In the genomic region with DNA sequence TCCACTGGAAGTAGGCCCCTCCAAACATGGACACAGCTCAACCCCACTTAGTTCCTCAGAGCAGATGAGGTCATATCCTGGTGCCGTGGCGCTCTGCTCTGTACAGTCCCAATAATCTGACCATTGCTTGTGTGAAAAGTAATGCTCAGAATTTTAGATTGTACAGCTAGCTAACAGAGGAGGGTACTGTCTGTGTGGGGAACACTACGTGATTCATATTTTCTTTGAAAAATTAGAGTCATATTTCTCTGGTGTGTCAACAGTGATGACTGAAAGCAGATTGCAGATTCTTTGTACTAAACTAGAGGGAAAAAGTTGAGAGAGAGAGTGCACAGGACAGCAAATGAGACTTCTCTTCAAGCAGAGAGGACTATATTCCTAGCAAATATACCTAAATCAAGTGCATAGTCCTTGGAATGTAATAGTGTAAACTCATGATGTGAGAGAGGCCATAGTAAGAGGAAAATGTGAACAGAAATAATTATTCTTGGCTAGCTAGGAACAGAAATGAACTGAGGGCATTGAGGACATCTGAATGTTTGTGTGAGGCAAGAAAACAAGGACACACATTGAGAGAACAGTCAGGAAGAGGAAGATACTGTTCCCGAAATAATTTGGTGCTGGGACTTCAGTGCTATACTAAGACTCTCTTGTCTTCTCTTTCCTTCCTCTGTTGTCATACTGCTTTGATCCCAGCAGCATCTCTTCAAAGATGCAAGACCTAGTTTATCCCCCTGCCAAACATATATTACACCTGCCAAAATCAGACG, we compare ENCODE assay signal across 13 cellular contexts.
A peak's percentile ranks its signal among the peaks of the same experiment; 100 is the strongest.
DNase-seq lines count a peak whose midpoint lies in the region; ATAC-seq and TF ChIP-seq lines count a peak whose summit lies in the region.
"Had no signal": no experiment of that assay in that cellular context is flagged by ENCODE, and none has a peak within 500 bp of the region (broad histone marks: within the 10 kb centered on the region; RNA-seq: fewer than 3 reads in every experiment).

No MANE protein-coding gene starts in this region.

- H2AFZ ChIP-seq in PC-3 (ENCODE audit: low read length), result peak overlapping the region; percentile 48

- 40% methylated on average over 5 of the region's 5 CpGs for WGBS in esophagus muscularis mucosa

- no peaks in the 10 kb centered on the region for H3K9me3 Mint-ChIP-seq in activated naive CD4-positive, alpha-beta T cell treated with anti-CD3 and anti-CD28 coated beads for 36 hours

- CTCF ChIA-PET in PC-3 (lab: Charles Lee), result no interaction called here
- CTCF ChIA-PET in activated naive CD4-positive, alpha-beta T cell treated with anti-CD3 and anti-CD28 coated beads for 36 hours (lab: Charles Lee), result no interaction called here

- peak; percentile 99 for ATAC-seq in PC-3
- ATAC-seq in HG03571 (IDR thresholded peaks at IDR 0.05; ENCODE audit: unreplicated experiment), result no peak

- peak overlapping the region; percentile 61 for H3K4me2 ChIP-seq in PC-3 (ENCODE audit: low read length)

- H3K36me3 Mint-ChIP-seq in activated naive CD4-positive, alpha-beta T cell treated with anti-CD3 and anti-CD28 coated beads for 36 hours (ENCODE audit: low read depth), result no peaks in the 10 kb centered on the region

- H3K79me2 ChIP-seq in PC-3 (ENCODE audit: low read length), result no peaks in the 10 kb centered on the region

- TF ChIP-seq EP300 in esophagus muscularis mucosa (IDR thresholded peaks at IDR 0.05), result no peak

- POLR2A ChIA-PET in PC-3 (lab: Charles Lee; ENCODE audit: unreplicated experiment), result interaction anchor here (0.5 kb wide), 2 partner anchors 174 to 482 kb away, joined by 3 to 4 read pairs; no protein-coding TSS in a partner anchor

- H3K4me1 Mint-ChIP-seq in activated naive CD4-positive, alpha-beta T cell treated with anti-CD3 and anti-CD28 coated beads for 36 hours (ENCODE audit: low read depth), result no peaks in the 10 kb centered on the region

- peaks cover 42% of the 10 kb centered on the region for H3K4me1 ChIP-seq in PC-3 (ENCODE audit: insufficient read depth, low read length)
- H3K4me1 ChIP-seq in esophagus muscularis mucosa, result peaks cover 5 to 35% (median 32%) of the 10 kb centered on the region in 4 donors

- H3F3A ChIP-seq in PC-3 (ENCODE audit: low read length, unreplicated experiment), result peaks cover 5% of the 10 kb centered on the region

- H3K27ac ChIP-seq in PC-3 (ENCODE audit: low read length) (peak overlapping the region; percentile 83), esophagus muscularis mucosa (replicated peaks in 1 of 4) (peak overlapping the region; percentile 50 to 74 (median 57))

- TSS peak; percentile 75 for BruUV-seq in PC-3 (replicated peaks; lab: Mats Ljungman, UMichigan)

- H3K9ac ChIP-seq in PC-3 (ENCODE audit: low read length), result peak overlapping the region; percentile 13

- no peak for TF ChIP-seq CTCF in PC-3 (conservative IDR thresholded peaks at IDR 0.05; ENCODE audit: low read depth, low read length)
- TF ChIP-seq CTCF in esophagus muscularis mucosa (IDR thresholded peaks at IDR 0.05), result no peak

- no peaks in the 10 kb centered on the region for H3K9me2 ChIP-seq in PC-3 (replicated peaks; ENCODE audit: low read length)

- H3K4me3 Mint-ChIP-seq in activated naive CD4-positive, alpha-beta T cell treated with anti-CD3 and anti-CD28 coated beads for 36 hours, result no peak overlapping the region

- intact Hi-C loops in PC-3 (cut with micrococcal nuclease), result loop anchor here (1.0 to 2.0 kb wide), 2 partner anchors 23 to 398 kb away; no protein-coding TSS in a partner anchor
- intact Hi-C loops in esophagus muscularis mucosa (cut with DNase I), result no loop called here
- intact Hi-C loops in activated naive CD4-positive, alpha-beta T cell treated with anti-CD3 and anti-CD28 coated beads for 36 hours (cut with micrococcal nuclease), result no loop called here

- 0 out of 2 replicates have a peak overlapping the region, but pooled peaks have one; percentile 7 for H3K4me3 ChIP-seq in PC-3 (ENCODE audit: low read length)
- H3K4me3 ChIP-seq in esophagus muscularis mucosa, result no peak overlapping the region

- H3K27ac Mint-ChIP-seq in activated naive CD4-positive, alpha-beta T cell treated with anti-CD3 and anti-CD28 coated beads for 36 hours, result no peak overlapping the region

- no peaks in the 10 kb centered on the region for H3K27me3 ChIP-seq in PC-3 (ENCODE audit: low read length)
- no peaks in the 10 kb centered on the region for H3K27me3 ChIP-seq in esophagus muscularis mucosa

- TF ChIP-seq POLR2A in esophagus muscularis mucosa (IDR thresholded peaks at IDR 0.05; ENCODE audit: low read depth), result no peak

- H3K9me3 ChIP-seq in PC-3 (ENCODE audit: low read length) (no peaks in the 10 kb centered on the region), esophagus muscularis mucosa (no peaks in the 10 kb centered on the region)

- no peaks in the 10 kb centered on the region for H3K27me3 Mint-ChIP-seq in activated naive CD4-positive, alpha-beta T cell treated with anti-CD3 and anti-CD28 coated beads for 36 hours (ENCODE audit: low read depth)

- no peaks in the 10 kb centered on the region for H4K20me1 ChIP-seq in PC-3 (ENCODE audit: low read length)

- DNase-seq in AG08396 (ENCODE audit: low spot score) (peak; percentile 33), PC-3 (peak; percentile 92), esophagus muscularis mucosa (ENCODE audit: extremely low spot score) (no peak), myocyte (ENCODE audit: low read depth) (peak; percentile 60), SK-N-DZ (ENCODE audit: low spot score) (no peak)
- DNase-seq in activated naive CD4-positive, alpha-beta T cell treated with anti-CD3 and anti-CD28 coated beads for 36 hours, result no peak
- no peak for DNase-seq in stimulated activated CD4-positive, alpha-beta T cell treated with anti-CD3 and anti-CD28 coated beads, Interleukin-4, amount 100 ng/mL, for 4 hours
- DNase-seq: activated CD8-positive, alpha-beta memory T cell treated with anti-CD3 and anti-CD28 coated beads, Interleukin-2, amount 50 U/mL, for 48 hours; amygdala; GF-D8; NCI-H1092 treated with DMSO at 0.1 percent for 48 hours; NCI-H510A treated with DMSO at 0.1 percent for 48 hours had no signal

- no peaks in the 10 kb centered on the region for H3K36me3 ChIP-seq in PC-3 (ENCODE audit: low read depth, low read length)
- no peaks in the 10 kb centered on the region for H3K36me3 ChIP-seq in esophagus muscularis mucosa

Comparison
In these comparisons a context has a peak if more than half of its experiments do, and no peak if none do; other contexts are left out.
1. DNase-seq: peak in AG08396 (single experiment), PC-3 (single experiment) and myocyte (single experiment); none in esophagus muscularis mucosa (single experiment), SK-N-DZ (single experiment), activated naive CD4-positive, alpha-beta T cell treated with anti-CD3 and anti-CD28 coated beads for 36 hours (single experiment) and stimulated activated CD4-positive, alpha-beta T cell treated with anti-CD3 and anti-CD28 coated beads, Interleukin-4, amount 100 ng/mL, for 4 hours (0 of 2).